ENCODE assay signal across 19 cellular contexts in genomic region chr9:71145179-71145578, GRCh38. TPM values are rescaled to one million over a fixed set of nuclear protein-coding genes. Genes with fewer than 3 reads are reported as not detected.
DNase-seq lines count a peak whose midpoint lies in the region; ATAC-seq and TF ChIP-seq lines count a peak whose summit lies in the region.
"Had no signal": no experiment of that assay in that cellular context is flagged by ENCODE, and none has a peak within 500 bp of the region (broad histone marks: within the 10 kb centered on the region; RNA-seq: fewer than 3 reads in every experiment).

No MANE protein-coding gene starts in this region.

- TF ChIP-seq CTCF in BE2C (IDR thresholded peaks at IDR 0.05; ENCODE audit: low read depth, low read length): no peak
- TF ChIP-seq CTCF in cardiac fibroblast (IDR thresholded peaks at IDR 0.05; ENCODE audit: low read depth, low read length): no peak

- ATAC-seq in HG02885 (IDR thresholded peaks at IDR 0.05; ENCODE audit: poor library complexity, unreplicated experiment) (no peak), GM18858 (IDR thresholded peaks at IDR 0.05; ENCODE audit: unreplicated experiment) (no peak)
- ATAC-seq: activated CD8-positive, alpha-beta T cell treated with anti-CD3 and anti-CD28 coated beads for 36 hours; WTC11 had no signal

- peaks cover 3% of the 10 kb centered on the region; the same call in 1 of the 2 replicates for H3K9me3 ChIP-seq in BE2C

- H3K4me3 ChIP-seq in BE2C (ENCODE audit: low read depth, low read length) (no peak overlapping the region), cardiac fibroblast (replicated peaks in 1 of 2; ENCODE audit: low read depth in 2 of 2, low read length in 2 of 2) (no peak overlapping the region)
- H3K4me3 ChIP-seq: transverse colon had no signal

- peaks cover 23% of the 10 kb centered on the region for H3K4me1 ChIP-seq in BE2C
- H3K4me1 ChIP-seq: transverse colon had no signal

- DNase-seq in BE2C (peak; percentile 85), NCI-H226 (peak; percentile 61), cardiac fibroblast (ENCODE audit: low read depth in 2 of 2) (peak; percentile 14 to 88), iris pigment epithelial cell (ENCODE audit: low read depth) (peak; percentile 31), cortex of kidney (lab: John Stamatoyannopoulos, UW) (no peak), putamen (ENCODE audit: low spot score) (no peak)
- DNase-seq: activated CD8-positive, alpha-beta T cell treated with anti-CD3 and anti-CD28 coated beads for 36 hours; CD8-positive, alpha-beta memory T cell; effector CD4-positive, alpha-beta T cell; hippocampal formation; midbrain; MM.1S; NCI-H187; NCI-H446 treated with DMSO at 0.1 percent for 48 hours; stimulated activated naive CD4-positive, alpha-beta T cell treated with Interleukin-2 at 50 U/mL for 16 hours; transverse colon had no signal

- no peaks in the 10 kb centered on the region for H3K27me3 ChIP-seq in BE2C
- H3K27me3 ChIP-seq: transverse colon had no signal

- H3K36me3 ChIP-seq in BE2C: no peaks in the 10 kb centered on the region
- H3K36me3 ChIP-seq: transverse colon had no signal

RNA-seq across cellular contexts. Expression of gene TRPM3, which starts 23.8 kb away (rescaled TPM):
- polyA plus RNA-seq in BE2C (2012; ENCODE audit: insufficient read depth, insufficient read length, low read depth): 0.59 TPM
- polyA plus RNA-seq: CD8-positive, alpha-beta memory T cell had no signal

Comparison
In these comparisons a context has a peak if more than half of its experiments do, and no peak if none do; other contexts are left out.
1. DNase-seq: peak in BE2C (single experiment), NCI-H226 (single experiment), cardiac fibroblast (2 of 2) and iris pigment epithelial cell (single experiment); none in cortex of kidney (single experiment) and putamen (single experiment).